Comparison of ENCODE assay signal across 30 cellular contexts in genomic region chr2:42044939-42045338, GRCh38. TPM values are rescaled to one million over a fixed set of nuclear protein-coding genes. Genes with fewer than 3 reads are reported as not detected.
A peak's percentile ranks its signal among the peaks of the same experiment; 100 is the strongest.
DNase-seq lines count a peak whose midpoint lies in the region; ATAC-seq and TF ChIP-seq lines count a peak whose summit lies in the region.
"Had no signal": no experiment of that assay in that cellular context is flagged by ENCODE, and none has a peak within 500 bp of the region (broad histone marks: within the 10 kb centered on the region; RNA-seq: fewer than 3 reads in every experiment).

No MANE protein-coding gene starts in this region.

- peak overlapping the region; percentile 2 for H3K4me3 Mint-ChIP-seq in T-helper 17 cell
- H3K4me3 Mint-ChIP-seq in CD8-positive, alpha-beta memory T cell = peak overlapping the region in 2 of 7 donors; percentile 7 to 70
- H3K4me3 Mint-ChIP-seq: activated B cell treated with CpG ODN at 0.5 μM for 24 hours; activated CD4-positive, alpha-beta T cell treated with anti-CD3 and anti-CD28 coated beads, Interleukin-2, amount 10 ng/mL, durations not matched to agents 7 days and 5 days; activated naive CD8-positive, alpha-beta T cell treated with anti-CD3 and anti-CD28 coated beads, Interleukin-2, amount 10 ng/mL, durations not matched to agents 7 days and 5 days; activated T-cell treated with anti-CD3 and anti-CD28 coated beads, Interleukin-2, amount 50 U/mL, for 24 hours; effector memory CD8-positive, alpha-beta T cell; stimulated activated naive B cell treated with anti-CD40 and anti-IgM and Interleukin-4, amounts not matched to agents 10 μg/mL and 1 μg/mL and 100 μg/mL, for 72 hours had no signal

- TF ChIP-seq EP300 in tibial nerve (IDR thresholded peaks at IDR 0.05) = no peak

- no peak overlapping the region for H3K23ac ChIP-seq in mesenchymal stem cell (ENCODE audit: low read length in 2 of 2)

- no peak for TF ChIP-seq POLR2A in tibial nerve (IDR thresholded peaks at IDR 0.05)

- H2BK120ac ChIP-seq in mesenchymal stem cell (ENCODE audit: low read depth, low read length) = no peak overlapping the region

- H3K9ac ChIP-seq in mesenchymal stem cell (ENCODE audit: low read length) = no peak overlapping the region

- H3K79me1 ChIP-seq in mesenchymal stem cell (replicated peaks; ENCODE audit: low read length, poor library complexity, severe bottlenecking) = peaks cover 11% of the 10 kb centered on the region

- no peak overlapping the region for H3K4me2 ChIP-seq in mesenchymal stem cell (ENCODE audit: low read length, poor library complexity, severe bottlenecking)

- peak overlapping the region in 1 of 2 experiments; percentile 65 for H2BK12ac ChIP-seq in mesenchymal stem cell (ENCODE audit: low read length in 2 of 2)

- H3K27ac ChIP-seq in mesenchymal stem cell (ENCODE audit: low read length, poor library complexity, severe bottlenecking) (no peak overlapping the region), tibial nerve (peak overlapping the region in 3 of 4 donors; percentile 88 to 97 (median 95))
- no peak overlapping the region for H3K27ac ChIP-seq in CD8-positive, alpha-beta memory T cell (ENCODE audit: low read depth, low read length)
- H3K27ac ChIP-seq: SJSA1, skin epidermis, suprapubic skin had no signal

- H3K4me1 ChIP-seq in mesenchymal stem cell (ENCODE audit: control insufficient read depth, insufficient read depth, low read depth, low read length) (peaks cover 20% of the 10 kb centered on the region), tibial nerve (peaks cover 0 to 25% (median 6%) of the 10 kb centered on the region in 4 donors)
- peaks cover 5% of the 10 kb centered on the region for H3K4me1 ChIP-seq in CD8-positive, alpha-beta memory T cell (ENCODE audit: insufficient read depth, low read length)

- H3K18ac ChIP-seq in mesenchymal stem cell (ENCODE audit: low read depth in 1 of 2, low read length in 2 of 2) = no peak overlapping the region

- peaks cover 4% of the 10 kb centered on the region for H3K36me3 Mint-ChIP-seq in T-helper 17 cell (ENCODE audit: low read depth)
- no peaks in the 10 kb centered on the region for H3K36me3 Mint-ChIP-seq in CD8-positive, alpha-beta memory T cell
- H3K36me3 Mint-ChIP-seq: activated naive CD8-positive, alpha-beta T cell treated with anti-CD3 and anti-CD28 coated beads, Interleukin-2, amount 10 ng/mL, durations not matched to agents 7 days and 5 days; CD4-positive, alpha-beta memory T cell; stimulated activated naive B cell treated with anti-CD40 and anti-IgM and Interleukin-4, amounts not matched to agents 10 μg/mL and 1 μg/mL and 100 μg/mL, for 72 hours had no signal

- WGBS in mesenchymal stem cell = 86% methylated on average over 1 of the region's 1 CpG
- 36 to 43% methylated on average over 1 of the region's 1 CpG for WGBS in tibial nerve, 2 donors

- H3K36me3 ChIP-seq in mesenchymal stem cell (ENCODE audit: control insufficient read depth in 1 of 2, insufficient read depth in 2 of 2, low read depth in 1 of 2, low read length in 2 of 2) (no peaks in the 10 kb centered on the region), tibial nerve (no peaks in the 10 kb centered on the region)
- no peaks in the 10 kb centered on the region for H3K36me3 ChIP-seq in CD8-positive, alpha-beta memory T cell (ENCODE audit: insufficient read depth, low read length)
- H3K36me3 ChIP-seq: SJSA1, suprapubic skin had no signal

- H3K9me3 Mint-ChIP-seq in CD8-positive, alpha-beta memory T cell = no peaks in the 10 kb centered on the region
- H3K9me3 Mint-ChIP-seq: activated B cell treated with CpG ODN at 0.5 μM for 24 hours; activated CD4-positive, alpha-beta T cell treated with anti-CD3 and anti-CD28 coated beads, Interleukin-2, amount 10 ng/mL, durations not matched to agents 7 days and 5 days; activated naive CD8-positive, alpha-beta T cell treated with anti-CD3 and anti-CD28 coated beads, Interleukin-2, amount 10 ng/mL, durations not matched to agents 7 days and 5 days; activated T-cell treated with anti-CD3 and anti-CD28 coated beads, Interleukin-2, amount 50 U/mL, for 24 hours; effector memory CD8-positive, alpha-beta T cell; naive thymus-derived CD8-positive, alpha-beta T cell; stimulated activated naive B cell treated with anti-CD40 and anti-IgM and Interleukin-4, amounts not matched to agents 10 μg/mL and 1 μg/mL and 100 μg/mL, for 72 hours had no signal

- H2AK5ac ChIP-seq in mesenchymal stem cell (ENCODE audit: low read length, severe bottlenecking) = no peak overlapping the region

- CTCF ChIA-PET in CD8-positive, alpha-beta memory T cell (lab: Charles Lee) = no interaction called here

- H3K9me3 ChIP-seq in T-helper 17 cell (ENCODE audit: control insufficient read depth, low read length, poor library complexity, severe bottlenecking) = no peaks in the 10 kb centered on the region
- H3K9me3 ChIP-seq in mesenchymal stem cell (ENCODE audit: control insufficient read depth, low read length) = no peaks in the 10 kb centered on the region
- no peaks in the 10 kb centered on the region for H3K9me3 ChIP-seq in tibial nerve
- H3K9me3 ChIP-seq in CD8-positive, alpha-beta memory T cell (ENCODE audit: low read length) = no peaks in the 10 kb centered on the region
- H3K9me3 ChIP-seq: SJSA1, suprapubic skin had no signal

- no peak overlapping the region for H3K27ac Mint-ChIP-seq in T-helper 17 cell
- H3K27ac Mint-ChIP-seq in CD8-positive, alpha-beta memory T cell = peak overlapping the region in 1 of 8 donors; percentile 62
- H3K27ac Mint-ChIP-seq: activated B cell treated with CpG ODN at 0.5 μM for 24 hours; activated CD4-positive, alpha-beta T cell treated with anti-CD3 and anti-CD28 coated beads, Interleukin-2, amount 10 ng/mL, durations not matched to agents 7 days and 5 days; activated naive CD8-positive, alpha-beta T cell treated with anti-CD3 and anti-CD28 coated beads, Interleukin-2, amount 10 ng/mL, durations not matched to agents 7 days and 5 days; activated T-cell treated with anti-CD3 and anti-CD28 coated beads, Interleukin-2, amount 50 U/mL, for 24 hours; CD4-positive, alpha-beta memory T cell; effector memory CD8-positive, alpha-beta T cell; stimulated activated naive B cell treated with anti-CD40 and anti-IgM and Interleukin-4, amounts not matched to agents 10 μg/mL and 1 μg/mL and 100 μg/mL, for 72 hours had no signal

- no peak overlapping the region for H2AFZ ChIP-seq in mesenchymal stem cell (ENCODE audit: low read depth, low read length)

- no peak overlapping the region for H2BK15ac ChIP-seq in mesenchymal stem cell (ENCODE audit: low read depth, poor library complexity, severe bottlenecking)

- H3K27me3 Mint-ChIP-seq in T-helper 17 cell = peaks cover 47% of the 10 kb centered on the region
- peaks cover 28 to 55% of the 10 kb centered on the region in 2 donors for H3K27me3 Mint-ChIP-seq in CD8-positive, alpha-beta memory T cell

- DNase-seq in activated effector memory CD4-positive, alpha-beta T cell treated with anti-CD3 and anti-CD28 coated beads, Interleukin-2, amount 50 U/mL, for 16 hours = peak; percentile 38
- no peak for DNase-seq in activated effector memory CD4-positive, alpha-beta T cell treated with Interleukin-2 at 50 U/mL for 16 hours
- DNase-seq in T-helper 17 cell (no peak), mesenchymal stem cell (no peak), tibial nerve (ENCODE audit: low spot score in 2 of 2) (no peak), NCI-H446 treated with DMSO at 0.1 percent for 48 hours (lab: John Stamatoyannopoulos, UW) (no peak)
- no peak for DNase-seq in CD8-positive, alpha-beta memory T cell
- DNase-seq: activated B cell treated with CpG ODN at 0.5 μM for 24 hours; activated CD4-positive, alpha-beta T cell treated with anti-CD3 and anti-CD28 coated beads, Interleukin-2, amount 10 ng/mL, durations not matched to agents 7 days and 5 days; activated gamma-delta T cell treated with Interleukin-2 at 50 U/mL for 16 hours; activated naive CD8-positive, alpha-beta T cell treated with anti-CD3 and anti-CD28 coated beads, Interleukin-2, amount 10 ng/mL, durations not matched to agents 7 days and 5 days; activated T-cell treated with anti-CD3 and anti-CD28 coated beads, Interleukin-2, amount 50 U/mL, for 24 hours; aorta; CD4-positive, alpha-beta memory T cell; effector memory CD8-positive, alpha-beta T cell; head of caudate nucleus; left ventricle myocardium superior; naive thymus-derived CD8-positive, alpha-beta T cell; NCI-H1417 treated with DMSO at 0.1 percent for 48 hours; NCI-H2029 treated with DMSO at 0.1 percent for 48 hours; NCI-H2227 treated with DMSO at 0.1 percent for 48 hours; stimulated activated naive B cell treated with anti-CD40 and anti-IgM and Interleukin-4, amounts not matched to agents 10 μg/mL and 1 μg/mL and 100 μg/mL, for 72 hours; T-helper 1 cell had no signal

- H3K27me3 ChIP-seq in mesenchymal stem cell (ENCODE audit: control insufficient read depth in 1 of 2, insufficient read depth in 1 of 2, low read length in 2 of 2) = peaks cover 3 to 28% of the 10 kb centered on the region in 2 experiments
- no peaks in the 10 kb centered on the region for H3K27me3 ChIP-seq in tibial nerve
- H3K27me3 ChIP-seq in CD8-positive, alpha-beta memory T cell (ENCODE audit: insufficient read depth, low read length, poor library complexity, severe bottlenecking) = peaks cover 5% of the 10 kb centered on the region
- H3K27me3 ChIP-seq: SJSA1 had no signal

- H4K8ac ChIP-seq in mesenchymal stem cell (ENCODE audit: low read length) = no peak overlapping the region

- H2BK5ac ChIP-seq in mesenchymal stem cell (ENCODE audit: low read depth, low read length, poor library complexity, severe bottlenecking) = no peak overlapping the region

- POLR2A ChIA-PET in CD8-positive, alpha-beta memory T cell (lab: Charles Lee) = no interaction called here

- peaks cover 8% of the 10 kb centered on the region for H3K4me1 Mint-ChIP-seq in T-helper 17 cell
- peaks cover 4 to 11% (median 5%) of the 10 kb centered on the region in 3 donors for H3K4me1 Mint-ChIP-seq in CD8-positive, alpha-beta memory T cell
- H3K4me1 Mint-ChIP-seq: activated CD4-positive, alpha-beta T cell treated with anti-CD3 and anti-CD28 coated beads, Interleukin-2, amount 10 ng/mL, durations not matched to agents 7 days and 5 days; activated naive CD8-positive, alpha-beta T cell treated with anti-CD3 and anti-CD28 coated beads, Interleukin-2, amount 10 ng/mL, durations not matched to agents 7 days and 5 days had no signal

- TF ChIP-seq CTCF in tibial nerve (IDR thresholded peaks at IDR 0.05) = no peak

- H3K4me3 ChIP-seq in mesenchymal stem cell (ENCODE audit: insufficient read depth in 1 of 2, low read depth in 1 of 2, low read length in 2 of 2) = no peak overlapping the region
- no peak overlapping the region for H3K4me3 ChIP-seq in tibial nerve
- no peak overlapping the region for H3K4me3 ChIP-seq in CD8-positive, alpha-beta memory T cell (ENCODE audit: low read length)
- H3K4me3 ChIP-seq: coronary artery, GM12878, SJSA1, skin epidermis, suprapubic skin had no signal

- H4K91ac ChIP-seq in mesenchymal stem cell (ENCODE audit: low read length) = peak overlapping the region; percentile 14

- H3K4ac ChIP-seq in mesenchymal stem cell (ENCODE audit: low read depth in 1 of 2, low read length in 2 of 2) = no peak overlapping the region

- H3K14ac ChIP-seq in mesenchymal stem cell (ENCODE audit: low read length in 2 of 2) = no peak overlapping the region

- ATAC-seq in T-helper 17 cell = no peak
- no peak for ATAC-seq in GM21786 (IDR thresholded peaks at IDR 0.05; ENCODE audit: unreplicated experiment)
- ATAC-seq: effector memory CD8-positive, alpha-beta T cell; GM12878; left ventricle myocardium superior; naive thymus-derived CD8-positive, alpha-beta T cell; stimulated activated naive B cell treated with anti-CD40 and anti-IgM and Interleukin-4, amounts not matched to agents 10 μg/mL and 1 μg/mL and 100 μg/mL, for 72 hours had no signal

RNA-seq across cellular contexts. Expression of gene PKDCC, which starts 2.9 kb away (rescaled TPM):
- total RNA-seq in T-helper 17 cell (1 to 10 TPM in 1 of 2 donors, under 1 TPM in 1; 0.87 to 1.2 TPM), tibial nerve (100 to 1,000 TPM; 155 to 328 (median 200) TPM)
- 35.7 TPM for polyA plus RNA-seq in mesenchymal stem cell (2013, experiment 1 of 2)
- polyA plus RNA-seq in mesenchymal stem cell (2013, experiment 2 of 2) = 35.3 TPM
- under 1 TPM in 1 of 2 experiments, not detected in 1; 0.28 TPM for total RNA-seq in CD8-positive, alpha-beta memory T cell
- 0.78 TPM for polyA plus RNA-seq in CD8-positive, alpha-beta memory T cell
- total RNA-seq: activated B cell treated with CpG ODN at 0.5 μM for 24 hours; activated CD4-positive, alpha-beta T cell treated with anti-CD3 and anti-CD28 coated beads, Interleukin-2, amount 10 ng/mL, durations not matched to agents 7 days and 5 days; activated naive CD8-positive, alpha-beta T cell treated with anti-CD3 and anti-CD28 coated beads, Interleukin-2, amount 10 ng/mL, durations not matched to agents 7 days and 5 days; CD4-positive, alpha-beta memory T cell; mononuclear cell; naive thymus-derived CD8-positive, alpha-beta T cell had no signal
- polyA plus RNA-seq: naive thymus-derived CD8-positive, alpha-beta T cell had no signal

Comparison
In these comparisons a context has a peak if more than half of its experiments do, and no peak if none do; other contexts are left out.
1. H3K27ac ChIP-seq: peak in tibial nerve (3 of 4); none in mesenchymal stem cell (single experiment) and CD8-positive, alpha-beta memory T cell (single experiment).
2. RNA of gene PKDCC, which starts 2.9 kb away (total RNA-seq): 155 to 328 TPM in tibial nerve; 0.87 to 1.2 TPM in T-helper 17 cell and 0.28 TPM in CD8-positive, alpha-beta memory T cell; every median in the first group is over 10 times any median in the second.